In genomic region chr1:144101397-144102050, GRCh38 we compare ENCODE assay signal across 10 cellular contexts.
DNase-seq lines count a peak whose midpoint lies in the region; ATAC-seq and TF ChIP-seq lines count a peak whose summit lies in the region.
"Had no signal": no experiment of that assay in that cellular context is flagged by ENCODE, and none has a peak within 500 bp of the region (broad histone marks: within the 10 kb centered on the region; RNA-seq: fewer than 3 reads in every experiment).

No MANE protein-coding gene starts in this region.

- no peak overlapping the region for H3K27ac Mint-ChIP-seq in activated T-helper 2 cell treated with anti-CD3 and anti-CD28 coated beads, Interferon-gamma antibody, Interleukin-2, Interleukin-4, amounts not matched to agents 10 μg/mL and 5 μg/mL and 100 μg/mL, durations not matched to agents 14 hours and 24 hours and 36 hours
- no peak overlapping the region for H3K27ac Mint-ChIP-seq in stimulated activated effector memory CD8-positive, alpha-beta T cell treated with anti-CD3 and anti-CD28 coated beads, Interleukin-12 subunit alpha, Interleukin-12 subunit beta, amount 100 ng/mL, for 72 hours

- no peak overlapping the region for H3K4me3 ChIP-seq in right atrium auricular region
- H3K4me3 ChIP-seq: SK-N-MC had no signal

- no peaks in the 10 kb centered on the region for H3K27me3 Mint-ChIP-seq in activated T-helper 2 cell treated with anti-CD3 and anti-CD28 coated beads, Interferon-gamma antibody, Interleukin-2, Interleukin-4, amounts not matched to agents 10 μg/mL and 5 μg/mL and 100 μg/mL, durations not matched to agents 14 hours and 24 hours and 36 hours (ENCODE audit: low read depth)

- ATAC-seq in stimulated activated effector memory CD8-positive, alpha-beta T cell treated with anti-CD3 and anti-CD28 coated beads, Interleukin-12 subunit alpha, Interleukin-12 subunit beta, amount 100 ng/mL, for 72 hours = peak; percentile 48
- ATAC-seq in HG02623 (IDR thresholded peaks at IDR 0.05; ENCODE audit: unreplicated experiment) = no peak
- no peak for ATAC-seq in GM18517 (IDR thresholded peaks at IDR 0.05; ENCODE audit: unreplicated experiment)
- no peak for ATAC-seq in HG03342 (IDR thresholded peaks at IDR 0.05; ENCODE audit: unreplicated experiment)

- intact Hi-C loops in activated T-helper 2 cell treated with anti-CD3 and anti-CD28 coated beads, Interferon-gamma antibody, Interleukin-2, Interleukin-4, amounts not matched to agents 10 μg/mL and 5 μg/mL and 100 μg/mL, durations not matched to agents 14 hours and 24 hours and 36 hours (cut with micrococcal nuclease) = no loop called here

- H3K27me3 ChIP-seq in right atrium auricular region = no peaks in the 10 kb centered on the region

- TF ChIP-seq CTCF in right atrium auricular region (IDR thresholded peaks at IDR 0.05) = no peak

- H3K36me3 Mint-ChIP-seq in activated T-helper 2 cell treated with anti-CD3 and anti-CD28 coated beads, Interferon-gamma antibody, Interleukin-2, Interleukin-4, amounts not matched to agents 10 μg/mL and 5 μg/mL and 100 μg/mL, durations not matched to agents 14 hours and 24 hours and 36 hours (ENCODE audit: low read depth) = no peaks in the 10 kb centered on the region
- H3K36me3 Mint-ChIP-seq in stimulated activated effector memory CD8-positive, alpha-beta T cell treated with anti-CD3 and anti-CD28 coated beads, Interleukin-12 subunit alpha, Interleukin-12 subunit beta, amount 100 ng/mL, for 72 hours = no peaks in the 10 kb centered on the region

- H3K27ac ChIP-seq in right atrium auricular region = no peak overlapping the region
- H3K27ac ChIP-seq: SK-N-MC had no signal

- H3K9me3 ChIP-seq in right atrium auricular region = peaks cover 0 to 6% of the 10 kb centered on the region in 2 donors

- peak; percentile 55 for DNase-seq in M059J (ENCODE audit: low read depth)
- DNase-seq in activated T-helper 2 cell treated with anti-CD3 and anti-CD28 coated beads, Interferon-gamma antibody, Interleukin-2, Interleukin-4, amounts not matched to agents 10 μg/mL and 5 μg/mL and 100 μg/mL, durations not matched to agents 14 hours and 24 hours and 36 hours (ENCODE audit: low spot score) = peak; percentile 11
- peak; percentile 59 for DNase-seq in right atrium auricular region (ENCODE audit: low spot score)
- DNase-seq in stimulated activated effector memory CD8-positive, alpha-beta T cell treated with anti-CD3 and anti-CD28 coated beads, Interleukin-12 subunit alpha, Interleukin-12 subunit beta, amount 100 ng/mL, for 72 hours (ENCODE audit: low spot score in 2 of 2) = peak; percentile 6 to 48
- no peak for DNase-seq in inferior parietal cortex (ENCODE audit: extremely low spot score)
- DNase-seq: nucleus accumbens had no signal

- H3K36me3 ChIP-seq in right atrium auricular region = no peaks in the 10 kb centered on the region

- peaks cover 6% of the 10 kb centered on the region for H3K9me3 Mint-ChIP-seq in activated T-helper 2 cell treated with anti-CD3 and anti-CD28 coated beads, Interferon-gamma antibody, Interleukin-2, Interleukin-4, amounts not matched to agents 10 μg/mL and 5 μg/mL and 100 μg/mL, durations not matched to agents 14 hours and 24 hours and 36 hours
- H3K9me3 Mint-ChIP-seq in stimulated activated effector memory CD8-positive, alpha-beta T cell treated with anti-CD3 and anti-CD28 coated beads, Interleukin-12 subunit alpha, Interleukin-12 subunit beta, amount 100 ng/mL, for 72 hours = no peaks in the 10 kb centered on the region

- no peaks in the 10 kb centered on the region for H3K4me1 Mint-ChIP-seq in activated T-helper 2 cell treated with anti-CD3 and anti-CD28 coated beads, Interferon-gamma antibody, Interleukin-2, Interleukin-4, amounts not matched to agents 10 μg/mL and 5 μg/mL and 100 μg/mL, durations not matched to agents 14 hours and 24 hours and 36 hours (ENCODE audit: low read depth)
- no peaks in the 10 kb centered on the region for H3K4me1 Mint-ChIP-seq in stimulated activated effector memory CD8-positive, alpha-beta T cell treated with anti-CD3 and anti-CD28 coated beads, Interleukin-12 subunit alpha, Interleukin-12 subunit beta, amount 100 ng/mL, for 72 hours

- no peaks in the 10 kb centered on the region for H3K4me1 ChIP-seq in right atrium auricular region

- no peak overlapping the region for H3K4me3 Mint-ChIP-seq in activated T-helper 2 cell treated with anti-CD3 and anti-CD28 coated beads, Interferon-gamma antibody, Interleukin-2, Interleukin-4, amounts not matched to agents 10 μg/mL and 5 μg/mL and 100 μg/mL, durations not matched to agents 14 hours and 24 hours and 36 hours (ENCODE audit: low read depth)
- H3K4me3 Mint-ChIP-seq in stimulated activated effector memory CD8-positive, alpha-beta T cell treated with anti-CD3 and anti-CD28 coated beads, Interleukin-12 subunit alpha, Interleukin-12 subunit beta, amount 100 ng/mL, for 72 hours = no peak overlapping the region
